ENCODE assay signal across 1 cellular context in genomic region chr20:10313215-10313614, GRCh38.
TF ChIP-seq lines count a peak whose summit lies in the region.

No MANE protein-coding gene starts in this region.

TF ChIP-seq in IMR-90, 13 proteins besides CTCF, POLR2A, EP300 and RAD21 (continued from another document):
- no peak for TF ChIP-seq NFE2L2 (IDR thresholded peaks at IDR 0.05; ENCODE audit: low read depth, low read length)
